ENCODE assay signal across 10 cellular contexts in the genomic region with DNA sequence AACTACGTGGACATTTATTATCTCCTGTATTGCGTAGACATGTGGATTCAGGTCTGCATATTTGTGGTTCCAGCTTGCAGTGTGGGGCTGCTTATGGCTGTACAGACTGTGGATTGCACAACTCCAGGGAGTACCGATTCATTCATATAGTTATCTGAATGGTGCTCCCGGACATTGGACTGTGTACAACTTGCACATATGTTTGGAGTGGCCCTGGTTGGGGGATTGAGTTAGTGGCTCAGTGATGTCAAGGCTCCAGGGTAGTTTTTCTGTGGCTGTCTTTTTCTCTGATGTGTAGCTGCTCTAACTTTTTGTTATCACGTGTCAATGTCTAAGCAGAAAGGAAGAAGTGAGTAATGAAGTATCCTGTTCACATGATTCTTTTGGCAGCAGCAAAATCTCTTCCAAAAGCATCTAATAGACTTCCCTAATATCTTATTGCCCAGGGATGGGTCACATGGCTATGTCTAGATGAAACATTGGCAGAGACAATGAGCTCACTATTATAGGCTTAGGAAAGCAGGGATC. TPM values are rescaled to one million over a fixed set of nuclear protein-coding genes. Genes with fewer than 3 reads are reported as not detected.
DNase-seq lines count a peak whose midpoint lies in the region; TF ChIP-seq lines count a peak whose summit lies in the region.
"Had no signal": no experiment of that assay in that cellular context is flagged by ENCODE, and none has a peak within 500 bp of the region (broad histone marks: within the 10 kb centered on the region; RNA-seq: fewer than 3 reads in every experiment).

No MANE protein-coding gene starts in this region.

- H2AFZ ChIP-seq in Karpas-422 (ENCODE audit: low read length) (no peak overlapping the region), neural progenitor cell (replicated peaks) (no peak overlapping the region)

- no peak overlapping the region for H3K27ac Mint-ChIP-seq in neural progenitor cell
- H3K27ac Mint-ChIP-seq: endodermal cell; T-helper 1 cell treated with Interleukin-12 subunit alpha and Interleukin-12 subunit beta and Interleukin-4 antibody, amounts not matched to agents 30 μg/mL and 1 μg/mL, for 36 hours had no signal

- H3K4me3 ChIP-seq in Karpas-422 (ENCODE audit: low read length) (no peak overlapping the region), mesodermal cell (ENCODE audit: extremely low read depth, insufficient read depth, low read length, poor library complexity, severe bottlenecking) (no peak overlapping the region), neural progenitor cell (no peak overlapping the region)

- H3K27me3 Mint-ChIP-seq in neural progenitor cell (ENCODE audit: insufficient read depth, low read depth), result peaks cover 2% of the 10 kb centered on the region

- DNase-seq in AG08396 (ENCODE audit: low spot score), result peak; percentile 23
- DNase-seq in Karpas-422, result peak; percentile 14
- no peak for DNase-seq in caudate nucleus (lab: John Stamatoyannopoulos, UW)
- DNase-seq in neural progenitor cell (ENCODE audit: low spot score), result no peak
- DNase-seq in stimulated activated CD8-positive, alpha-beta memory T cell treated with anti-CD3 and anti-CD28 coated beads, Interleukin-4, amount 100 ng/mL, for 48 hours, result no peak
- no peak for DNase-seq in GM10248 (ENCODE audit: extremely low spot score)
- no peak for DNase-seq in COR-L47 (lab: John Stamatoyannopoulos, UW)
- DNase-seq: endodermal cell had no signal

- WGBS in mesodermal cell (ENCODE audit: insufficient coverage in 2 of 2), 2 experiments, result 93 to 94% methylated on average over 2 to 4 of the region's 5 CpGs

- H3K4me1 Mint-ChIP-seq in neural progenitor cell, result peaks cover 13% of the 10 kb centered on the region
- H3K4me1 Mint-ChIP-seq: endodermal cell had no signal

- H3K27me3 ChIP-seq in Karpas-422 (ENCODE audit: low read length) (no peaks in the 10 kb centered on the region), neural progenitor cell (no peaks in the 10 kb centered on the region)

- H3K79me2 ChIP-seq in Karpas-422 (ENCODE audit: low read length), result no peaks in the 10 kb centered on the region
- H3K79me2 ChIP-seq in neural progenitor cell (ENCODE audit: low read depth), result no peaks in the 10 kb centered on the region

- H3K36me3 ChIP-seq in Karpas-422 (ENCODE audit: insufficient read depth, low read length) (no peaks in the 10 kb centered on the region), mesodermal cell (ENCODE audit: control insufficient read depth, insufficient read depth, low read length) (peaks cover 88% of the 10 kb centered on the region), neural progenitor cell (no peaks in the 10 kb centered on the region)

- no peaks in the 10 kb centered on the region for H3F3A ChIP-seq in neural progenitor cell (ENCODE audit: low read depth)

- H3K9me2 ChIP-seq in Karpas-422 (replicated peaks; ENCODE audit: insufficient read depth, low read length), result no peaks in the 10 kb centered on the region

- POLR2A ChIA-PET in GM10248 (lab: Yijun Ruan, JAX), result no interaction called here

- no peak overlapping the region for H3K9ac ChIP-seq in Karpas-422 (ENCODE audit: low read length)
- H3K9ac ChIP-seq in neural progenitor cell, result no peak overlapping the region

- CTCF ChIA-PET in GM10248 (lab: Yijun Ruan, JAX), result interaction anchor here (0.9 to 6.0 kb wide), 5 partner anchors 22 to 184 kb away, joined by 3 to 35 read pairs (median 3); no protein-coding TSS in a partner anchor

- peaks cover 6% of the 10 kb centered on the region for H3K36me3 Mint-ChIP-seq in neural progenitor cell

- no peak overlapping the region for H3K4me3 Mint-ChIP-seq in neural progenitor cell
- H3K4me3 Mint-ChIP-seq: endodermal cell; T-helper 1 cell treated with Interleukin-12 subunit alpha and Interleukin-12 subunit beta and Interleukin-4 antibody, amounts not matched to agents 30 μg/mL and 1 μg/mL, for 36 hours had no signal

- H3K9me3 Mint-ChIP-seq in neural progenitor cell, result no peaks in the 10 kb centered on the region
- H3K9me3 Mint-ChIP-seq: endodermal cell; T-helper 1 cell treated with Interleukin-12 subunit alpha and Interleukin-12 subunit beta and Interleukin-4 antibody, amounts not matched to agents 30 μg/mL and 1 μg/mL, for 36 hours had no signal

- H3K4me1 ChIP-seq in Karpas-422 (ENCODE audit: low read length), result no peaks in the 10 kb centered on the region
- H3K4me1 ChIP-seq in mesodermal cell (ENCODE audit: control insufficient read depth, insufficient read depth, low read length, poor library complexity, severe bottlenecking), result peaks cover 40% of the 10 kb centered on the region
- peaks cover 8% of the 10 kb centered on the region for H3K4me1 ChIP-seq in neural progenitor cell

- H3K27ac ChIP-seq in Karpas-422 (ENCODE audit: low read length) (no peak overlapping the region), caudate nucleus (ENCODE audit: low read depth, low read length) (peak overlapping the region; percentile 46), mesodermal cell (ENCODE audit: low read depth, low read length, severe bottlenecking) (peak overlapping the region; percentile 95), neural progenitor cell (no peak overlapping the region)

- no peaks in the 10 kb centered on the region for H4K20me1 ChIP-seq in Karpas-422 (ENCODE audit: insufficient read depth, low read depth, low read length)
- H4K20me1 ChIP-seq in neural progenitor cell (ENCODE audit: low read depth), result no peaks in the 10 kb centered on the region

- H3K4me2 ChIP-seq in Karpas-422 (ENCODE audit: low read depth, low read length, poor library complexity, severe bottlenecking) (no peak overlapping the region), neural progenitor cell (no peak overlapping the region)

- no peak for TF ChIP-seq CTCF in neural progenitor cell (IDR thresholded peaks at IDR 0.05)
- no peak for TF ChIP-seq CTCF in GM10248 (IDR thresholded peaks at IDR 0.05; ENCODE audit: control extremely low read depth, extremely low read depth, low read depth, missing control alignments)

- H3K9me3 ChIP-seq in Karpas-422 (ENCODE audit: low read length), result no peaks in the 10 kb centered on the region
- H3K9me3 ChIP-seq in mesodermal cell (ENCODE audit: control insufficient read depth, low read length), result no peaks in the 10 kb centered on the region
- no peaks in the 10 kb centered on the region for H3K9me3 ChIP-seq in neural progenitor cell (ENCODE audit: low read depth)

RNA-seq across cellular contexts. Expression of a gene that starts 15.8 kb away (rescaled TPM):
- total RNA-seq in Karpas-422 (2014; rRNA removed; shearing (Covaris generic); ENCODE audit: low replicate concordance), result not detected in 2 replicates
- 50.5 TPM for polyA plus RNA-seq in mesodermal cell (2013, experiment 1 of 2)
- polyA plus RNA-seq in mesodermal cell (2013, experiment 2 of 2), result 55.3 TPM
- total RNA-seq in neural progenitor cell (ENCODE audit: low replicate concordance), result 13.5 and 18.6 TPM in 2 replicates

Comparison
In these comparisons a context has a peak if more than half of its experiments do, and no peak if none do; other contexts are left out.
1. DNase-seq: peak in AG08396 (single experiment) and Karpas-422 (single experiment); none in caudate nucleus (0 of 61), neural progenitor cell (single experiment), stimulated activated CD8-positive, alpha-beta memory T cell treated with anti-CD3 and anti-CD28 coated beads, Interleukin-4, amount 100 ng/mL, for 48 hours (single experiment), GM10248 (single experiment) and COR-L47 (single experiment).
2. H3K27ac ChIP-seq: peak in caudate nucleus (single experiment) and mesodermal cell (single experiment); none in Karpas-422 (single experiment) and neural progenitor cell (single experiment).
3. RNA of a gene that starts 15.8 kb away (total RNA-seq): 13.5 to 18.6 TPM in neural progenitor cell; not detected in Karpas-422; every median in the first group is over 10 times any median in the second.